Comparison of ENCODE assay signal across 18 cellular contexts in the genomic region with DNA sequence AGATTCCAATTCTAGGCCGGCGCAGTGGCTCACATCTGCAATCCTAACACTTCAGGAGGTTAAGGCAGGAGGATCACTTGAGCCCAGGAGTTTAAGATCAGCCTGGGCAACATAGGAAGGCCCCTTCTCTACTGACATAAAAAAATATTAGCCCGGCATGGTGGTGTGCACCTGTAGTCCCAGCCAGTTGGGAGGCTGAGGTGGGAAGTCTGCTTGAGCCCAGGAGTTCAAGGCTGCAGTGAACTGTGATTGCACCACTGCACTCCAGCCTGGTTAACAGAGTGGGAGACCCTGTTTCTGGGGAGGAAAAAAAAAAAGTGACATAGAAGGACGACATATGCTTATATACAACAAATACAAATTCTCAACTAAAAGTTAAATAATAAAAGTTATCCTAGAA.
"Had no signal": no experiment of that assay in that cellular context is flagged by ENCODE, and none has a peak within 500 bp of the region (broad histone marks: within the 10 kb centered on the region; RNA-seq: fewer than 3 reads in every experiment).

No MANE protein-coding gene starts in this region.

- H3K4me3 Mint-ChIP-seq: nephron progenitor cell had no signal

- H3K27ac Mint-ChIP-seq: activated naive CD4-positive, alpha-beta T cell treated with anti-CD3 and anti-CD28 coated beads, Interleukin-2, amount 50 U/mL, for 72 hours; nephron progenitor cell had no signal

- H3K9me3 ChIP-seq: esophagus squamous epithelium, right atrium auricular region, tibial artery had no signal

- H3K4me3 ChIP-seq: esophagus squamous epithelium, right atrium auricular region, tibial artery had no signal

- H3K36me3 Mint-ChIP-seq: activated naive CD4-positive, alpha-beta T cell treated with anti-CD3 and anti-CD28 coated beads, Interleukin-2, amount 50 U/mL, for 72 hours had no signal

- DNase-seq: activated CD8-positive, alpha-beta memory T cell treated with anti-CD3 and anti-CD28 coated beads for 24 hours; activated CD8-positive, alpha-beta memory T cell treated with anti-CD3 and anti-CD28 coated beads, Interleukin-2, amount 50 U/mL, for 48 hours; activated effector memory CD4-positive, alpha-beta T cell treated with anti-CD3 and anti-CD28 coated beads, Interleukin-2, amount 50 U/mL, for 16 hours; activated T-cell treated with anti-CD3 and anti-CD28 coated beads, Interleukin-2, amount 50 U/mL, for 48 hours; cerebellar nuclear complex; effector CD8-positive, alpha-beta T cell; esophagus squamous epithelium; left cardiac atrium; mesendoderm; nephron progenitor cell; stimulated activated CD4-positive, alpha-beta T cell treated with anti-CD3 and anti-CD28 coated beads, Interleukin-2, amount 100 ng/mL, for 24 hours; stimulated activated naive CD8-positive, alpha-beta T cell treated with anti-CD3 and anti-CD28 coated beads, Interleukin-15, Interleukin-2, amounts not matched to agents 100 U/mL and 50 U/mL, for 24 hours; substantia nigra; T-helper 9 cell; tibial artery had no signal

- H3K36me3 ChIP-seq: right atrium auricular region had no signal

- H3K27me3 ChIP-seq: esophagus squamous epithelium, right atrium auricular region, tibial artery had no signal

- H3K27ac ChIP-seq: esophagus squamous epithelium, right atrium auricular region, tibial artery had no signal

- ATAC-seq: activated naive CD4-positive, alpha-beta T cell treated with anti-CD3 and anti-CD28 coated beads, Interleukin-2, amount 50 U/mL, for 72 hours; left cardiac atrium; stimulated activated naive CD8-positive, alpha-beta T cell treated with anti-CD3 and anti-CD28 coated beads, Interleukin-15, Interleukin-2, amounts not matched to agents 100 U/mL and 50 U/mL, for 24 hours had no signal

- H3K9me3 Mint-ChIP-seq: activated naive CD4-positive, alpha-beta T cell treated with anti-CD3 and anti-CD28 coated beads, Interleukin-2, amount 50 U/mL, for 72 hours; nephron progenitor cell had no signal

- H3K27me3 Mint-ChIP-seq: progenitor cell of endocrine pancreas had no signal
